Comparison of ENCODE assay signal across 8 cellular contexts in genomic region chr6:135451617-135452190, GRCh38. TPM values are rescaled to one million over a fixed set of nuclear protein-coding genes. Genes with fewer than 3 reads are reported as not detected.
DNase-seq lines count a peak whose midpoint lies in the region; ATAC-seq, FAIRE-seq and TF ChIP-seq lines count a peak whose summit lies in the region.

No MANE protein-coding gene starts in this region.

- TF ChIP-seq CTCF in GM12873 (IDR thresholded peaks at IDR 0.05; ENCODE audit: insufficient read depth, low read depth, low read length, missing control alignments) (peak; percentile 55), bronchial epithelial cell (IDR thresholded peaks at IDR 0.05; ENCODE audit: insufficient read depth, low read length, severe bottlenecking) (peak; percentile 44)

- no peak overlapping the region for H3K4me3 Mint-ChIP-seq in memory B cell

- FAIRE-seq in bronchial epithelial cell (lab: Jason Lieb, UNC), result no peak

- no peak overlapping the region for H3K4me3 ChIP-seq in bronchial epithelial cell (ENCODE audit: low read depth, low read length)

- H3K27me3 Mint-ChIP-seq in memory B cell, result no peaks in the 10 kb centered on the region

- no peaks in the 10 kb centered on the region for H3K36me3 ChIP-seq in bronchial epithelial cell (ENCODE audit: control insufficient read depth, insufficient read depth, low read length)

- H3K27me3 ChIP-seq in bronchial epithelial cell (ENCODE audit: control insufficient read depth, insufficient read depth, low read length), result no peaks in the 10 kb centered on the region

- H3K27ac Mint-ChIP-seq in memory B cell, result no peak overlapping the region

- ATAC-seq in memory B cell (ENCODE audit: low read depth) (peak; percentile 32), HG02642 (IDR thresholded peaks at IDR 0.05; ENCODE audit: poor library complexity, unreplicated experiment) (no peak), GM21528 (IDR thresholded peaks at IDR 0.05; ENCODE audit: low FRiP score, unreplicated experiment) (no peak)

- H3K9me3 Mint-ChIP-seq in memory B cell, result no peaks in the 10 kb centered on the region

- peaks cover 1% of the 10 kb centered on the region for H3K36me3 Mint-ChIP-seq in memory B cell

- H3K4me1 Mint-ChIP-seq in memory B cell, result peaks cover 3% of the 10 kb centered on the region

- peak; percentile 32 for DNase-seq in A172 (ENCODE audit: low spot score)
- peak; percentile 20 to 55 for DNase-seq in NCI-H524 (lab: John Stamatoyannopoulos, UW)
- DNase-seq in bronchial epithelial cell (ENCODE audit: low read depth), result peak; percentile 50
- peak in 1 of 2 donors; percentile 39 for DNase-seq in memory B cell (ENCODE audit: low spot score in 2 of 2)
- DNase-seq in stimulated activated CD4-positive, alpha-beta T cell treated with anti-CD3 and anti-CD28 coated beads, Interleukin-15, amount 100 ng/mL, for 24 hours, result no peak

RNA-seq across cellular contexts. Expression of gene AHI1, which starts 45.8 kb away (rescaled TPM):
- 8.0 and 10.0 TPM in 2 replicates for total RNA-seq in A172 (2014; rRNA removed; shearing (Covaris generic))
- 5.5 and 7.8 TPM in 2 replicates for total RNA-seq in bronchial epithelial cell
